Comparison of ENCODE assay signal across 14 cellular contexts in genomic region chr13:29954082-29955043, GRCh38.
A peak's percentile ranks its signal among the peaks of the same experiment; 100 is the strongest.
DNase-seq lines count a peak whose midpoint lies in the region; ATAC-seq and TF ChIP-seq lines count a peak whose summit lies in the region.
"Had no signal": no experiment of that assay in that cellular context is flagged by ENCODE, and none has a peak within 500 bp of the region (broad histone marks: within the 10 kb centered on the region; RNA-seq: fewer than 3 reads in every experiment).

No MANE protein-coding gene starts in this region.

- peak overlapping the region; percentile 93 for H3K27ac Mint-ChIP-seq in T-helper 17 cell

- ATAC-seq in T-helper 17 cell (peak; percentile 80), left lobe of liver (peak; percentile 93), gastrocnemius medialis (no peak), HG03520 (IDR thresholded peaks at IDR 0.05; ENCODE audit: unreplicated experiment) (no peak), GM21737 (IDR thresholded peaks at IDR 0.05; ENCODE audit: unreplicated experiment) (no peak)
- ATAC-seq: foreskin keratinocyte, psoas muscle had no signal

- TF ChIP-seq CTCF in gastrocnemius medialis (IDR thresholded peaks at IDR 0.05 in 4 of 5, conservative IDR thresholded peaks at IDR 0.05 in 1 of 5): no peak

- peaks cover 4% of the 10 kb centered on the region for H3K36me3 Mint-ChIP-seq in T-helper 17 cell (ENCODE audit: low read depth)

- DNase-seq in T-helper 17 cell (no peak), left lobe of liver (ENCODE audit: low spot score) (peak; percentile 76), gastrocnemius medialis (no peak), DMS 273 treated with DMSO at 0.1 percent for 48 hours (lab: John Stamatoyannopoulos, UW) (no peak)
- DNase-seq in activated T-cell treated with anti-CD3 and anti-CD28 coated beads, Interleukin-2, amount 50 U/mL, for 1 hour: peak; percentile 49
- peak in 5 of 6 experiments; percentile 14 to 76 (median 64) for DNase-seq in stimulated activated naive CD4-positive, alpha-beta T cell (lab: John Stamatoyannopoulos, UW)
- DNase-seq: DND-41, foreskin keratinocyte, mammary epithelial cell, psoas muscle had no signal

- TF ChIP-seq POLR2A in gastrocnemius medialis (IDR thresholded peaks at IDR 0.05): no peak

- no peaks in the 10 kb centered on the region for H3K36me3 ChIP-seq in gastrocnemius medialis
- H3K36me3 ChIP-seq: SJSA1 had no signal

- no peaks in the 10 kb centered on the region for H3K4me1 ChIP-seq in gastrocnemius medialis
- H3K4me1 ChIP-seq: foreskin keratinocyte, psoas muscle, SJSA1 had no signal

- in situ Hi-C loops in gastrocnemius medialis (cut with MboI; ENCODE audit: low sequenced_read_pairs in 4 of 4): no loop called here

- no peak overlapping the region for H3K27ac ChIP-seq in gastrocnemius medialis
- H3K27ac ChIP-seq: foreskin keratinocyte, KMS-11, psoas muscle, SJSA1 had no signal

- H3K27me3 Mint-ChIP-seq in T-helper 17 cell: no peaks in the 10 kb centered on the region

- H3K4me3 ChIP-seq in gastrocnemius medialis: no peak overlapping the region
- H3K4me3 ChIP-seq: psoas muscle, SJSA1 had no signal

- peaks cover 3 to 8% (median 7%) of the 10 kb centered on the region in 3 donors for H3K27me3 ChIP-seq in gastrocnemius medialis
- H3K27me3 ChIP-seq: SJSA1 had no signal

- peak overlapping the region; percentile 93 for H3K4me3 Mint-ChIP-seq in T-helper 17 cell

- no peaks in the 10 kb centered on the region for H3K9me3 ChIP-seq in T-helper 17 cell (ENCODE audit: control insufficient read depth, low read length, poor library complexity, severe bottlenecking)
- H3K9me3 ChIP-seq in gastrocnemius medialis: no peaks in the 10 kb centered on the region
- H3K9me3 ChIP-seq: psoas muscle, SJSA1 had no signal

- H3K4me1 Mint-ChIP-seq in T-helper 17 cell: peaks cover 35% of the 10 kb centered on the region

- intact Hi-C loops in gastrocnemius medialis (cut with DNase I; ENCODE audit: low total_unique reads): no loop called here

Comparison
In these comparisons a context has a peak if more than half of its experiments do, and no peak if none do; other contexts are left out.
1. ATAC-seq: peak in T-helper 17 cell (single experiment) and left lobe of liver (single experiment); none in gastrocnemius medialis (0 of 2), HG03520 (single experiment) and GM21737 (single experiment).
2. DNase-seq: peak in activated T-cell treated with anti-CD3 and anti-CD28 coated beads, Interleukin-2, amount 50 U/mL, for 1 hour (single experiment), left lobe of liver (single experiment) and stimulated activated naive CD4-positive, alpha-beta T cell (5 of 6); none in T-helper 17 cell (0 of 3), gastrocnemius medialis (0 of 2) and DMS 273 treated with DMSO at 0.1 percent for 48 hours (single experiment).